Comparison of ENCODE assay signal across 10 cellular contexts in genomic region chr7:117468174-117468573, GRCh38. TPM values are rescaled to one million over a fixed set of nuclear protein-coding genes. Genes with fewer than 3 reads are reported as not detected.
"Had no signal": no experiment of that assay in that cellular context is flagged by ENCODE, and none has a peak within 500 bp of the region (broad histone marks: within the 10 kb centered on the region; RNA-seq: fewer than 3 reads in every experiment).

No MANE protein-coding gene starts in this region.

- H3K4me3 Mint-ChIP-seq: IgD-negative memory B cell had no signal

- H3K4me3 ChIP-seq: GM23248 had no signal

- H3K27ac Mint-ChIP-seq: IgD-negative memory B cell had no signal

- ATAC-seq: HepG2 had no signal

- H3K4me1 Mint-ChIP-seq: IgD-negative memory B cell had no signal

- H3K27ac ChIP-seq: GM23248, HL-60 had no signal

- H3K9ac ChIP-seq: GM23248 had no signal

- H3K36me3 Mint-ChIP-seq: IgD-negative memory B cell had no signal

- H3K27me3 Mint-ChIP-seq: IgD-negative memory B cell had no signal

- DNase-seq: GM23248, GOT3, H7, HCEC 1CT, KBM-7 had no signal

- H3K9me3 Mint-ChIP-seq: IgD-negative memory B cell had no signal

- H2AFZ ChIP-seq: GM23248 had no signal

- FAIRE-seq: HepG2 had no signal

RNA-seq across cellular contexts. Expression of gene CFTR, which starts 11.7 kb away (rescaled TPM):
- total RNA-seq: GM23248, H4, HepG2, HT1080 had no signal
- polyA plus RNA-seq: GM23248, HepG2, IgD-negative memory B cell had no signal

RNA-seq across cellular contexts. Expression of gene ASZ1, which starts 40.9 kb away (rescaled TPM):
- total RNA-seq: GM23248, H7, HepG2, HT1080 had no signal
- polyA plus RNA-seq: GM23248, HepG2, IgD-negative memory B cell had no signal
